Comparison of ENCODE assay signal across 11 cellular contexts in the genomic region with DNA sequence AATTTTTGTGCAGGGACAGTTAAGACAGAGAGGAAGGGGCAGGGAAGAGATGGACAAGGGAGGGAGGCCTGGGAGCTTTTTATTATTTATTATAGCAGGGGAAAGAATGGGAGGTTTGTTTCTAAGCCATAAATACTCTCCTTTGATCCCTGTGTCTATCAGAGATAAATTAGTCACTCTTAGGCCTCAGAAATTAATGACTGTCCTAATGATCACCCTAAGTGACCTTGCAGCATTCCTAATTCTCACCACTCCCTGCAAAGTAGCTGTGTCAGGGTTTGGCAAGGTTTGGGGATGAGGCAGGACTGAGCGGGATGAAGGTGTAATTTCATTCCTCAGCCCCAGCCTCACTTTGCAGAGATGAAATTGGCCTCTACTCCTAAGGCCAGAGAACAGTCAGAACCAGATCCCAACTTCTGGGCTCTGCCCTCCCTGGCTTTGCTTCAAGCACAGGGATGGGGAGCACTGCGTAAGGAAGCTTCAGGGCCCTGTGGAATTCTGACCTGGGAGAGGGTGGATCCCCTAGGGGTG.
DNase-seq lines count a peak whose midpoint lies in the region; ATAC-seq and TF ChIP-seq lines count a peak whose summit lies in the region.
"Had no signal": no experiment of that assay in that cellular context is flagged by ENCODE, and none has a peak within 500 bp of the region (broad histone marks: within the 10 kb centered on the region; RNA-seq: fewer than 3 reads in every experiment).

No MANE protein-coding gene starts in this region.

- TF ChIP-seq CTCF in HFFc6 (IDR thresholded peaks at IDR 0.05) (no peak), MCF 10A (IDR thresholded peaks at IDR 0.05; ENCODE audit: unreplicated experiment) (no peak)

- H3K9me3 Mint-ChIP-seq in HFFc6, result no peaks in the 10 kb centered on the region
- no peaks in the 10 kb centered on the region for H3K9me3 Mint-ChIP-seq in MCF 10A (ENCODE audit: unreplicated experiment)
- H3K9me3 Mint-ChIP-seq in stimulated activated naive B cell treated with anti-CD40 and anti-IgM and Interleukin-4, amounts not matched to agents 10 μg/mL and 1 μg/mL and 100 μg/mL, for 72 hours, result no peaks in the 10 kb centered on the region
- H3K9me3 Mint-ChIP-seq: activated T-helper 1 cell treated with anti-CD3 and anti-CD28 coated beads, Interleukin-12 subunit alpha, Interleukin-12 subunit beta, Interleukin-2, Interleukin-4 antibody, amounts not matched to agents 30 ng/mL and 10 ng/mL and 1 ng/mL, durations not matched to agents 14 hours and 24 hours and 36 hours had no signal

- H3K4me1 Mint-ChIP-seq in HFFc6 (ENCODE audit: low read depth) (peaks cover 43% of the 10 kb centered on the region), MCF 10A (ENCODE audit: insufficient read depth, unreplicated experiment) (peaks cover 22% of the 10 kb centered on the region)
- H3K4me1 Mint-ChIP-seq in stimulated activated naive B cell treated with anti-CD40 and anti-IgM and Interleukin-4, amounts not matched to agents 10 μg/mL and 1 μg/mL and 100 μg/mL, for 72 hours, result peaks cover 18 to 52% of the 10 kb centered on the region in 2 donors

- ATAC-seq in stimulated activated naive B cell treated with anti-CD40 and anti-IgM and Interleukin-4, amounts not matched to agents 10 μg/mL and 1 μg/mL and 100 μg/mL, for 72 hours (replicated peaks), result no peak
- no peak for ATAC-seq in activated CD4-positive, CD25-positive, alpha-beta regulatory T cell treated with anti-CD3 and anti-CD28 coated beads, Interleukin-2, amount 50 U/mL, for 24 hours

- in situ Hi-C loops in ACHN (cut with HindIII; ENCODE audit: low pct_ligation_motif_present, low pct_unique_long_range_greater_than_20kb, low sequenced_read_pairs), result loop anchor here (10.0 kb wide), 1 partner anchor 486 kb away; no protein-coding TSS in a partner anchor

- CTCF ChIA-PET in MCF 10A (lab: Yijun Ruan, JAX), result interaction anchor here (0.5 to 4.2 kb wide), 27 partner anchors 9 to 540 kb away, joined by 3 to 21 read pairs (median 4); no protein-coding TSS in a partner anchor

- H3K27ac Mint-ChIP-seq in HFFc6, result peak overlapping the region; percentile 87
- peak overlapping the region; percentile 86 for H3K27ac Mint-ChIP-seq in MCF 10A (ENCODE audit: low read depth, unreplicated experiment)
- H3K27ac Mint-ChIP-seq in stimulated activated naive B cell treated with anti-CD40 and anti-IgM and Interleukin-4, amounts not matched to agents 10 μg/mL and 1 μg/mL and 100 μg/mL, for 72 hours, result peak overlapping the region; percentile 81
- H3K27ac Mint-ChIP-seq: activated T-helper 1 cell treated with anti-CD3 and anti-CD28 coated beads, Interleukin-12 subunit alpha, Interleukin-12 subunit beta, Interleukin-2, Interleukin-4 antibody, amounts not matched to agents 30 ng/mL and 10 ng/mL and 1 ng/mL, durations not matched to agents 14 hours and 24 hours and 36 hours had no signal

- POLR2A ChIA-PET in MCF 10A (lab: Yijun Ruan, JAX), result interaction anchor here (0.9 to 2.0 kb wide), 10 partner anchors 11 to 499 kb away, joined by 3 to 12 read pairs (median 4); no protein-coding TSS in a partner anchor

- no peak overlapping the region; the same call in 1 of the 2 replicates for H3K4me3 Mint-ChIP-seq in HFFc6
- H3K4me3 Mint-ChIP-seq in MCF 10A (ENCODE audit: unreplicated experiment), result no peak overlapping the region
- H3K4me3 Mint-ChIP-seq in stimulated activated naive B cell treated with anti-CD40 and anti-IgM and Interleukin-4, amounts not matched to agents 10 μg/mL and 1 μg/mL and 100 μg/mL, for 72 hours, result peak overlapping the region in 1 of 2 donors; percentile 2
- H3K4me3 Mint-ChIP-seq: activated T-helper 1 cell treated with anti-CD3 and anti-CD28 coated beads, Interleukin-12 subunit alpha, Interleukin-12 subunit beta, Interleukin-2, Interleukin-4 antibody, amounts not matched to agents 30 ng/mL and 10 ng/mL and 1 ng/mL, durations not matched to agents 14 hours and 24 hours and 36 hours had no signal

- DNase-seq in HFFc6, result no peak
- no peak for DNase-seq in MCF 10A (ENCODE audit: unreplicated experiment)
- DNase-seq in left kidney (ENCODE audit: low read depth, low spot score), result peak; percentile 28
- DNase-seq in stimulated activated naive B cell treated with anti-CD40 and anti-IgM and Interleukin-4, amounts not matched to agents 10 μg/mL and 1 μg/mL and 100 μg/mL, for 72 hours, result no peak
- DNase-seq in ACHN, result no peak
- DNase-seq in Kasumi-1 (lab: John Stamatoyannopoulos, UW), result no peak
- DNase-seq in UCSD-AML1 (lab: John Stamatoyannopoulos, UW; ENCODE audit: unreplicated experiment), result no peak
- DNase-seq: NCI-H524, T-helper 2 cell had no signal

- no TSS peak for BruUV-seq in MCF 10A (replicated peaks; lab: Mats Ljungman, UMichigan)

- H3K27me3 Mint-ChIP-seq in HFFc6 (ENCODE audit: insufficient read depth) (peaks cover 4% of the 10 kb centered on the region), MCF 10A (ENCODE audit: insufficient read depth, unreplicated experiment) (no peaks in the 10 kb centered on the region)
- no peaks in the 10 kb centered on the region for H3K27me3 Mint-ChIP-seq in stimulated activated naive B cell treated with anti-CD40 and anti-IgM and Interleukin-4, amounts not matched to agents 10 μg/mL and 1 μg/mL and 100 μg/mL, for 72 hours

- H3K36me3 Mint-ChIP-seq in HFFc6 (ENCODE audit: low read depth), result no peaks in the 10 kb centered on the region
- H3K36me3 Mint-ChIP-seq in MCF 10A (ENCODE audit: insufficient read depth, unreplicated experiment), result no peaks in the 10 kb centered on the region
- H3K36me3 Mint-ChIP-seq in stimulated activated naive B cell treated with anti-CD40 and anti-IgM and Interleukin-4, amounts not matched to agents 10 μg/mL and 1 μg/mL and 100 μg/mL, for 72 hours, result no peaks in the 10 kb centered on the region

- intact Hi-C loops in MCF 10A (cut with micrococcal nuclease), result loop anchor here (2.0 to 10.0 kb wide), 2 partner anchors 116 to 214 kb away; a partner anchor contains a TSS
